In the genomic region with DNA sequence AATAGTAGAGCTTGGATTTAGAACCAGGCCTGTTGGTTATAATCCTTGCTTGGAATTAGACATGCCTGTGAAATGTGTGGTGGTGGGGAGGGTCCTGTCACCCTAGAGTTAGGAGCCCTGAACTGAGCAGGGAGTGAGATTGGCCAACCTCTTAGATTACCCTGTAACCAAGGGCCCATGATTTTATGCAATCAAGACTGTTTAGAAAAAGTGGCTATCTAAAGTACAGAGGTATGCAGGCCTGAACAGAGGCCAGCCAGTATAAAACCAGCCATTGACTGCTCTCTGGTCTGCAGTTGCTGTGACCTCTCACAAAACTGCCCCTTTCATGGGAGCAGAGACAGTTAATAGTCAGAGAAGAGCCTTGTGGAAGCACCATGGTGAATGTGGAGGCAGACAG, we compare ENCODE assay signal across 14 cellular contexts.
"Had no signal": no experiment of that assay in that cellular context is flagged by ENCODE, and none has a peak within 500 bp of the region (broad histone marks: within the 10 kb centered on the region; RNA-seq: fewer than 3 reads in every experiment).

No MANE protein-coding gene starts in this region.

- H3K27me3 ChIP-seq: brain microvascular endothelial cell, Peyer's patch had no signal

- H3K36me3 ChIP-seq: brain microvascular endothelial cell, Peyer's patch had no signal

- DNase-seq: activated B cell treated with CpG ODN at 0.5 μM for 24 hours; activated CD4-positive, alpha-beta T cell treated with anti-CD3 and anti-CD28 coated beads for 1 hour; activated CD4-positive, alpha-beta T cell treated with anti-CD3 and anti-CD28 coated beads, Interleukin-2, amount 50 U/mL, for 48 hours; activated CD8-positive, alpha-beta memory T cell treated with anti-CD3 and anti-CD28 coated beads, Interleukin-2, amount 10 ng/mL, durations not matched to agents 7 days and 5 days; activated effector memory CD4-positive, alpha-beta T cell treated with anti-CD3 and anti-CD28 coated beads, Interleukin-2, amount 50 U/mL, for 16 hours; activated naive CD4-positive, alpha-beta T cell treated with Interleukin-2 at 50 U/mL for 16 hours; activated T-cell treated with anti-CD3 and anti-CD28 coated beads, Interleukin-2, amount 50 U/mL, for 4 hours; NCI-H1436 treated with DMSO at 0.1 percent for 48 hours; Peyer's patch; T-helper 17 cell; T-helper 9 cell had no signal

- ATAC-seq: activated naive CD8-positive, alpha-beta T cell treated with anti-CD3 and anti-CD28 coated beads, Interleukin-2, amount 50 U/mL, for 24 hours; activated T-cell treated with anti-CD3 and anti-CD28 coated beads, Interleukin-2, amount 50 U/mL, for 4 hours; T-helper 17 cell had no signal

- H3K4me3 ChIP-seq: Peyer's patch had no signal

- H3K27ac ChIP-seq: brain microvascular endothelial cell, Peyer's patch, RWPE1 had no signal

- H3K9me3 ChIP-seq: Peyer's patch had no signal
